Comparison of ENCODE assay signal across 1 cellular context in the genomic region with DNA sequence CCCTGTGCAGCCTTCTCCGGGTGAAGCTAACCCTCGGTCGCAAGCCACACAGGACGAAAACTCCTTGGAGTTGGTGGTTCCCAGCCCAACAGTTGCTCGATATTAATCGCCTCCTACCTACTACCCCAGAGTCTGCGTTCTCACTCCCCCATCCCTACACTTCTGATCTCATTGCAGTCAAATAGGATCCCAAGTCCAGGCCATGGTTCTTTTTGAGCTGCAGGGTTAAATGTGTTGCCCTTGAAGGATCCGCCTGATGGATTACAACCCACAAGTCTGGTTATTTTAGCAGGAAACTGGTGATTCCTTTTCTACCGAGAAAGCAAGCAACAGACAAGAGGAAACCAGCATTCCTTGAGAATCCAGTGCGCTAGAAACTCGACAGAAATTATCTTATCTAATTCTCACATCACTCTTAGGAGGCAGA.
TF ChIP-seq lines count a peak whose summit lies in the region.

No MANE protein-coding gene starts in this region.

TF ChIP-seq in HepG2, 621 proteins besides CTCF, POLR2A, EP300 and RAD21 (continued from another document):
- 0 out of 2 replicates have a peak, but pooled peaks have one; percentile 71 for TF ChIP-seq CBX2 (IDR thresholded peaks at IDR 0.05; ENCODE audit: low read depth, low read length)
- TF ChIP-seq CBX2 (CRISPR knock-in tag; IDR thresholded peaks at IDR 0.05; ENCODE audit: low read depth): no peak
- peak; percentile 52; the same call in 1 of the 2 replicates for TF ChIP-seq ZSCAN29 (CRISPR knock-in tag; conservative IDR thresholded peaks at IDR 0.05)
- 0 out of 2 replicates have a peak, but pooled peaks have one; percentile 58 for TF ChIP-seq EZH2 (conservative IDR thresholded peaks at IDR 0.05; ENCODE audit: low read depth, low read length)
- no peak for TF ChIP-seq JUN (CRISPR knock-in tag; IDR thresholded peaks at IDR 0.05)
- TF ChIP-seq RCOR2 (CRISPR knock-in tag; IDR thresholded peaks at IDR 0.05): no peak
- TF ChIP-seq, protein P1, sequence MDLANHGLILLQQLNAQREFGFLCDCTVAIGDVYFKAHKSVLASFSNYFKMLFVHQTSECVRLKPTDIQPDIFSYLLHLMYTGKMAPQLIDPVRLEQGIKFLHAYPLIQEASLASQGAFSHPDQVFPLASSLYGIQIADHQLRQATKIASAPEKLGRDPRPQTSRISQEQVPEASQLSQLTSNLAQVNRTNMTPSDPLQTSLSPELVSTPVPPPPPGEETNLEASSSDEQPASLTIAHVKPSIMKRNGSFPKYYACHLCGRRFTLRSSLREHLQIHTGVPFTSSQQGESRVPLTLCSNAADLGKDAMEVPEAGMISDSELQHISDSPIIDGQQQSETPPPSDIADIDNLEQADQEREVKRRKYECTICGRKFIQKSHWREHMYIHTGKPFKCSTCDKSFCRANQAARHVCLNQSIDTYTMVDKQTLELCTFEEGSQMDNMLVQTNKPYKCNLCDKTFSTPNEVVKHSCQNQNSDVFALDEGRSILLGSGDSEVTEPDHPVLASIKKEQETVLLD (CRISPR knock-in tag; IDR thresholded peaks at IDR 0.05; ENCODE audit: low read depth): 0 out of 2 replicates have a peak, but pooled peaks have one; percentile 8
- TF ChIP-seq ZNF441 (CRISPR knock-in tag; IDR thresholded peaks at IDR 0.05; ENCODE audit: borderline replicate concordance): 0 out of 2 replicates have a peak, but pooled peaks have one; percentile 2
- no peak for TF ChIP-seq SRSF1 (optimal IDR thresholded peaks at IDR 0.05; ENCODE audit: low read depth, low read length)
